Comparison of ENCODE assay signal across 39 cellular contexts in genomic region chr16:3488801-3489200, GRCh38. TPM values are rescaled to one million over a fixed set of nuclear protein-coding genes. Genes with fewer than 3 reads are reported as not detected.
"Had no signal": no experiment of that assay in that cellular context is flagged by ENCODE, and none has a peak within 500 bp of the region (broad histone marks: within the 10 kb centered on the region; RNA-seq: fewer than 3 reads in every experiment).

No MANE protein-coding gene starts in this region.

- ATAC-seq: activated CD4-positive, CD25-positive, alpha-beta regulatory T cell treated with anti-CD3 and anti-CD28 coated beads, Interleukin-2, amount 50 U/mL, for 24 hours had no signal

- H3K36me3 Mint-ChIP-seq: activated naive CD8-positive, alpha-beta T cell treated with anti-CD3 and anti-CD28 coated beads, Interleukin-2, amount 10 ng/mL, durations not matched to agents 7 days and 5 days; natural killer cell had no signal

- H3K27me3 ChIP-seq: ascending aorta, cardiac muscle cell, colonic mucosa, dorsolateral prefrontal cortex, heart left ventricle, right lobe of liver, uterus had no signal

- H3K4me1 ChIP-seq: ascending aorta, colonic mucosa, uterus had no signal

- H3K9me3 Mint-ChIP-seq: activated CD4-positive, alpha-beta memory T cell treated with anti-CD3 and anti-CD28 coated beads for 36 hours; activated naive CD4-positive, alpha-beta T cell treated with anti-CD3 and anti-CD28 coated beads, Interleukin-2, amount 10 ng/mL, durations not matched to agents 7 days and 5 days; activated naive CD8-positive, alpha-beta T cell treated with anti-CD3 and anti-CD28 coated beads, Interleukin-2, amount 10 ng/mL, durations not matched to agents 7 days and 5 days; activated T-helper 1 cell treated with anti-CD3 and anti-CD28 coated beads, Interleukin-12 subunit alpha, Interleukin-12 subunit beta, Interleukin-2, Interleukin-4 antibody, amounts not matched to agents 30 ng/mL and 10 ng/mL and 1 ng/mL, durations not matched to agents 14 hours and 24 hours and 36 hours; brain; mesothelial cell of epicardium; natural killer cell; stimulated activated naive CD8-positive, alpha-beta T cell treated with anti-CD3 and anti-CD28 coated beads, Interleukin-15, Interleukin-2, amounts not matched to agents 100 ng/mL and 50 ng/mL, for 24 hours; type B pancreatic cell had no signal

- H3K27me3 Mint-ChIP-seq: activated CD4-positive, alpha-beta memory T cell treated with anti-CD3 and anti-CD28 coated beads for 36 hours; activated naive CD4-positive, alpha-beta T cell treated with anti-CD3 and anti-CD28 coated beads, Interleukin-2, amount 10 ng/mL, durations not matched to agents 7 days and 5 days; activated naive CD8-positive, alpha-beta T cell treated with anti-CD3 and anti-CD28 coated beads, Interleukin-2, amount 10 ng/mL, durations not matched to agents 7 days and 5 days; brain; stimulated activated naive CD8-positive, alpha-beta T cell treated with anti-CD3 and anti-CD28 coated beads, Interleukin-15, Interleukin-2, amounts not matched to agents 100 ng/mL and 50 ng/mL, for 24 hours; type B pancreatic cell had no signal

- H3K27ac ChIP-seq: ascending aorta, cardiac muscle cell, colonic mucosa, heart left ventricle, right lobe of liver, skin epidermis, thoracic aorta, uterus had no signal

- H3K4me1 Mint-ChIP-seq: activated naive CD4-positive, alpha-beta T cell treated with anti-CD3 and anti-CD28 coated beads, Interleukin-2, amount 10 ng/mL, durations not matched to agents 7 days and 5 days; mesothelial cell of epicardium; natural killer cell had no signal

- H3K4me3 ChIP-seq: ascending aorta, cardiac muscle cell, colonic mucosa, dorsolateral prefrontal cortex, heart left ventricle, right lobe of liver, skin epidermis, thoracic aorta, uterus had no signal

- H3K36me3 ChIP-seq: uterus had no signal

- H3K27ac Mint-ChIP-seq: activated CD4-positive, alpha-beta memory T cell treated with anti-CD3 and anti-CD28 coated beads for 36 hours; activated naive CD4-positive, alpha-beta T cell treated with anti-CD3 and anti-CD28 coated beads, Interleukin-2, amount 10 ng/mL, durations not matched to agents 7 days and 5 days; activated naive CD8-positive, alpha-beta T cell treated with anti-CD3 and anti-CD28 coated beads, Interleukin-2, amount 10 ng/mL, durations not matched to agents 7 days and 5 days; activated T-helper 1 cell treated with anti-CD3 and anti-CD28 coated beads, Interleukin-12 subunit alpha, Interleukin-12 subunit beta, Interleukin-2, Interleukin-4 antibody, amounts not matched to agents 30 ng/mL and 10 ng/mL and 1 ng/mL, durations not matched to agents 14 hours and 24 hours and 36 hours; mesothelial cell of epicardium; natural killer cell; stimulated activated naive CD8-positive, alpha-beta T cell treated with anti-CD3 and anti-CD28 coated beads, Interleukin-15, Interleukin-2, amounts not matched to agents 100 ng/mL and 50 ng/mL, for 24 hours; type B pancreatic cell had no signal

- H3K4me3 Mint-ChIP-seq: activated CD4-positive, alpha-beta memory T cell treated with anti-CD3 and anti-CD28 coated beads for 36 hours; activated naive CD4-positive, alpha-beta T cell treated with anti-CD3 and anti-CD28 coated beads, Interleukin-2, amount 10 ng/mL, durations not matched to agents 7 days and 5 days; activated naive CD8-positive, alpha-beta T cell treated with anti-CD3 and anti-CD28 coated beads, Interleukin-2, amount 10 ng/mL, durations not matched to agents 7 days and 5 days; activated T-helper 1 cell treated with anti-CD3 and anti-CD28 coated beads, Interleukin-12 subunit alpha, Interleukin-12 subunit beta, Interleukin-2, Interleukin-4 antibody, amounts not matched to agents 30 ng/mL and 10 ng/mL and 1 ng/mL, durations not matched to agents 14 hours and 24 hours and 36 hours; brain; mesothelial cell of epicardium; natural killer cell; stimulated activated naive CD8-positive, alpha-beta T cell treated with anti-CD3 and anti-CD28 coated beads, Interleukin-15, Interleukin-2, amounts not matched to agents 100 ng/mL and 50 ng/mL, for 24 hours; type B pancreatic cell had no signal

- DNase-seq: activated CD4-positive, alpha-beta memory T cell treated with anti-CD3 and anti-CD28 coated beads for 36 hours; activated CD4-positive, alpha-beta T cell treated with anti-CD3 and anti-CD28 coated beads for 48 hours; activated CD8-positive, alpha-beta memory T cell treated with anti-CD3 and anti-CD28 coated beads, Interleukin-2, amount 50 U/mL, for 4 hours; activated effector memory CD4-positive, alpha-beta T cell treated with anti-CD3 and anti-CD28 coated beads, Interleukin-2, amount 50 U/mL, for 16 hours; activated naive CD4-positive, alpha-beta T cell treated with anti-CD3 and anti-CD28 coated beads, Interleukin-2, amount 10 ng/mL, durations not matched to agents 7 days and 5 days; activated naive CD8-positive, alpha-beta T cell treated with anti-CD3 and anti-CD28 coated beads, Interleukin-2, amount 10 ng/mL, durations not matched to agents 7 days and 5 days; activated T-cell treated with anti-CD3 and anti-CD28 coated beads, Interleukin-2, amount 50 U/mL, for 1 hour; cerebellar nuclear complex; colonic mucosa; dorsolateral prefrontal cortex; effector memory CD4-positive, alpha-beta T cell; foreskin fibroblast; hypothalamus; natural killer cell; right lobe of liver; stimulated activated CD4-positive, alpha-beta T cell treated with anti-CD3 and anti-CD28 coated beads, Interleukin-12 subunit alpha, Interleukin-12 subunit beta, amount 100 ng/mL, for 4 hours; stimulated activated CD4-positive, alpha-beta T cell treated with anti-CD3 and anti-CD28 coated beads, Interleukin-4, amount 100 ng/mL, for 1 hour; uterus had no signal

- H3K9me3 ChIP-seq: ascending aorta, colonic mucosa, heart left ventricle, right lobe of liver, thoracic aorta, uterus had no signal

RNA-seq across cellular contexts. Expression of gene C16orf90, which starts 6.5 kb away (rescaled TPM):
- total RNA-seq: activated CD4-positive, alpha-beta memory T cell treated with anti-CD3 and anti-CD28 coated beads for 36 hours; activated CD8-positive, alpha-beta memory T cell treated with anti-CD3 and anti-CD28 coated beads for 36 hours; activated naive CD8-positive, alpha-beta T cell treated with anti-CD3 and anti-CD28 coated beads, Interleukin-2, amount 10 ng/mL, durations not matched to agents 7 days and 5 days; activated T-helper 1 cell treated with anti-CD3 and anti-CD28 coated beads, Interleukin-12 subunit alpha, Interleukin-12 subunit beta, Interleukin-2, Interleukin-4 antibody, amounts not matched to agents 30 ng/mL and 10 ng/mL and 1 ng/mL, durations not matched to agents 14 hours and 24 hours and 36 hours; ascending aorta; cardiac muscle cell; colonic mucosa; endothelial cell of umbilical vein; heart left ventricle; kidney epithelial cell; lower leg skin; mesothelial cell of epicardium; natural killer cell; osteocyte; posterior vena cava; renal cortical epithelial cell; right lobe of liver; subcutaneous adipose tissue; T-helper 1 cell treated with Interleukin-12 subunit alpha and Interleukin-12 subunit beta and Interleukin-4 antibody, amounts not matched to agents 30 ng/mL and 1 ng/mL, for 36 hours; thoracic aorta; uterus had no signal
- polyA plus RNA-seq: cardiac muscle cell, endothelial cell of umbilical vein, esophagus, heart left ventricle had no signal
